21 cellular contexts compared by ENCODE assay signal in genomic region chr3:40828741-40829415, GRCh38.
"Had no signal": no experiment of that assay in that cellular context is flagged by ENCODE, and none has a peak within 500 bp of the region (broad histone marks: within the 10 kb centered on the region; RNA-seq: fewer than 3 reads in every experiment).

No MANE protein-coding gene starts in this region.

- H3K4me1 ChIP-seq: colonic mucosa had no signal

- H3K4me2 ChIP-seq: hepatocyte had no signal

- H3K9me3 Mint-ChIP-seq: activated B cell treated with CpG ODN at 0.5 μM for 24 hours; activated CD8-positive, alpha-beta T cell treated with anti-CD3 and anti-CD28 coated beads for 36 hours; activated naive CD8-positive, alpha-beta T cell treated with anti-CD3 and anti-CD28 coated beads, Interleukin-2, amount 10 ng/mL, durations not matched to agents 7 days and 5 days; activated T-helper 17 cell treated with anti-CD3 and anti-CD28 coated beads, Interleukin-2, amount 50 U/mL, for 72 hours; brain; central memory CD8-positive, alpha-beta T cell; naive B cell; stimulated activated naive CD8-positive, alpha-beta T cell treated with anti-CD3 and anti-CD28 coated beads, Interleukin-15, Interleukin-2, amounts not matched to agents 100 ng/mL and 50 ng/mL, for 24 hours had no signal

- H3K27me3 ChIP-seq: colonic mucosa, esophagus squamous epithelium, hepatocyte, right atrium auricular region had no signal

- H2AFZ ChIP-seq: hepatocyte had no signal

- H3K4me3 ChIP-seq: colonic mucosa, esophagus squamous epithelium, hepatocyte, right atrium auricular region had no signal

- H3K27ac Mint-ChIP-seq: activated B cell treated with CpG ODN at 0.5 μM for 24 hours; activated CD8-positive, alpha-beta T cell treated with anti-CD3 and anti-CD28 coated beads for 36 hours; activated naive CD8-positive, alpha-beta T cell treated with anti-CD3 and anti-CD28 coated beads, Interleukin-2, amount 10 ng/mL, durations not matched to agents 7 days and 5 days; activated T-helper 17 cell treated with anti-CD3 and anti-CD28 coated beads, Interleukin-2, amount 50 U/mL, for 72 hours; brain; naive B cell; stimulated activated naive CD8-positive, alpha-beta T cell treated with anti-CD3 and anti-CD28 coated beads, Interleukin-15, Interleukin-2, amounts not matched to agents 100 ng/mL and 50 ng/mL, for 24 hours had no signal

- H3K9me3 ChIP-seq: colonic mucosa, esophagus squamous epithelium, right atrium auricular region had no signal

- H3K36me3 ChIP-seq: colonic mucosa, esophagus squamous epithelium, right atrium auricular region had no signal

- DNase-seq: activated B cell treated with CpG ODN at 0.5 μM for 24 hours; activated CD4-positive, alpha-beta T cell treated with anti-CD3 and anti-CD28 coated beads for 4 hours; activated CD8-positive, alpha-beta T cell treated with anti-CD3 and anti-CD28 coated beads for 36 hours; activated naive CD4-positive, alpha-beta T cell treated with Interleukin-2 at 50 U/mL for 16 hours; activated naive CD8-positive, alpha-beta T cell treated with anti-CD3 and anti-CD28 coated beads, Interleukin-2, amount 10 ng/mL, durations not matched to agents 7 days and 5 days; activated T-cell treated with anti-CD3 and anti-CD28 coated beads, Interleukin-2, amount 50 U/mL, for 1 hour; amygdala; esophagus squamous epithelium; naive B cell; T-helper 1 cell; T-helper 9 cell had no signal

- H3K36me3 Mint-ChIP-seq: activated naive CD8-positive, alpha-beta T cell treated with anti-CD3 and anti-CD28 coated beads, Interleukin-2, amount 10 ng/mL, durations not matched to agents 7 days and 5 days; brain; naive B cell had no signal

- H3K4me1 Mint-ChIP-seq: activated B cell treated with CpG ODN at 0.5 μM for 24 hours; activated naive CD8-positive, alpha-beta T cell treated with anti-CD3 and anti-CD28 coated beads, Interleukin-2, amount 10 ng/mL, durations not matched to agents 7 days and 5 days; activated T-helper 17 cell treated with anti-CD3 and anti-CD28 coated beads, Interleukin-2, amount 50 U/mL, for 72 hours; central memory CD8-positive, alpha-beta T cell; naive B cell had no signal

- ATAC-seq: activated CD8-positive, alpha-beta T cell treated with anti-CD3 and anti-CD28 coated beads for 36 hours; activated T-helper 17 cell treated with anti-CD3 and anti-CD28 coated beads, Interleukin-2, amount 50 U/mL, for 72 hours; SK-N-SH treated with all-trans-retinoic acid at 6 μM for 48 hours had no signal

- H3K27ac ChIP-seq: colonic mucosa, hepatocyte, right atrium auricular region had no signal

- H3K4me3 Mint-ChIP-seq: activated B cell treated with CpG ODN at 0.5 μM for 24 hours; activated CD8-positive, alpha-beta T cell treated with anti-CD3 and anti-CD28 coated beads for 36 hours; activated naive CD8-positive, alpha-beta T cell treated with anti-CD3 and anti-CD28 coated beads, Interleukin-2, amount 10 ng/mL, durations not matched to agents 7 days and 5 days; activated T-helper 17 cell treated with anti-CD3 and anti-CD28 coated beads, Interleukin-2, amount 50 U/mL, for 72 hours; brain; central memory CD8-positive, alpha-beta T cell; neural crest cell; stimulated activated naive CD8-positive, alpha-beta T cell treated with anti-CD3 and anti-CD28 coated beads, Interleukin-15, Interleukin-2, amounts not matched to agents 100 ng/mL and 50 ng/mL, for 24 hours had no signal

- H3K27me3 Mint-ChIP-seq: brain, progenitor cell of endocrine pancreas had no signal
